ENCODE assay signal across 16 cellular contexts in the genomic region with DNA sequence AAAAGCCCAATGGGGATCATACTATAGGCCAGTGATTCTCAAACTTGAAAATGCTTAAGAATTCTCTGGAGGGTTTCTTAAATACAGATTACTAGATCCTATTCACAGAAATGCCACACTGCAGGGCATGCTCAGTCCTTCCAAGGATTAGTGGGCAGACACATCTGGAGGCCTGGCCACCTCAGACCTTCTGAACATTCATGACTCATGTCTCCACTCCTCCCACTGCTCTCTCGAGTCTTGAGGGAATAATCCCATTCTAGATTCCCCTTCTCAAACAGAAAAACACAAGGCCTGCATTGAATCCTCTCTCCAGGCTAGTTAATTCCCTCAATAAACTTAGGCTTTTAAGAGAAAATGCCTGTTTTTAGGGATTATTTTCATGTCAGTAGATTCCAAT. TPM values are rescaled to one million over a fixed set of nuclear protein-coding genes. Genes with fewer than 3 reads are reported as not detected.
DNase-seq lines count a peak whose midpoint lies in the region; TF ChIP-seq lines count a peak whose summit lies in the region.
"Had no signal": no experiment of that assay in that cellular context is flagged by ENCODE, and none has a peak within 500 bp of the region (broad histone marks: within the 10 kb centered on the region; RNA-seq: fewer than 3 reads in every experiment).

No MANE protein-coding gene starts in this region.

- H3K4me3 ChIP-seq in breast epithelium = no peak overlapping the region
- H3K4me3 ChIP-seq: A549 had no signal

- no peaks in the 10 kb centered on the region for H3K36me3 ChIP-seq in breast epithelium

- CTCF ChIA-PET in MCF 10A (lab: Yijun Ruan, JAX) = no interaction called here

- H3K36me3 Mint-ChIP-seq in MCF 10A (ENCODE audit: insufficient read depth, unreplicated experiment) = no peaks in the 10 kb centered on the region
- H3K36me3 Mint-ChIP-seq: activated CD4-positive, alpha-beta memory T cell treated with anti-CD3 and anti-CD28 coated beads for 36 hours; activated naive CD4-positive, alpha-beta T cell treated with anti-CD3 and anti-CD28 coated beads, Interleukin-2, amount 10 ng/mL, durations not matched to agents 7 days and 5 days had no signal

- intact Hi-C loops in MCF 10A (cut with micrococcal nuclease) = no loop called here
- intact Hi-C loops in breast epithelium (cut with DNase I; ENCODE audit: low total_unique reads) = no loop called here

- H3K9me3 ChIP-seq in breast epithelium = no peaks in the 10 kb centered on the region

- no peak overlapping the region for H3K27ac ChIP-seq in breast epithelium
- H3K27ac ChIP-seq: A549 had no signal

- no peaks in the 10 kb centered on the region for H3K27me3 ChIP-seq in breast epithelium

- in situ Hi-C loops in SK-MEL-5 (cut with HindIII; ENCODE audit: low pct_unique_long_range_greater_than_20kb, low sequenced_read_pairs) = no loop called here

- no peak for TF ChIP-seq POLR2A in breast epithelium (IDR thresholded peaks at IDR 0.05)

- DNase-seq in MCF 10A (ENCODE audit: unreplicated experiment) = peak; percentile 66
- no peak for DNase-seq in breast epithelium (ENCODE audit: low spot score in 2 of 2)
- peak; percentile 48 for DNase-seq in SK-MEL-5 (ENCODE audit: low read depth, low spot score)
- DNase-seq in fibroblast of the conjunctiva (ENCODE audit: low read depth) = peak; percentile 64
- DNase-seq in smooth muscle cell of the brain vasculature (ENCODE audit: low read depth, low spot score) = peak; percentile 31
- no peak for DNase-seq in NCI-H2107 (lab: John Stamatoyannopoulos, UW)
- no peak for DNase-seq in ureter (ENCODE audit: low spot score)
- no peak for DNase-seq in medulla oblongata (ENCODE audit: extremely low spot score)
- DNase-seq: activated CD4-positive, alpha-beta memory T cell treated with anti-CD3 and anti-CD28 coated beads for 36 hours; activated naive CD4-positive, alpha-beta T cell treated with anti-CD3 and anti-CD28 coated beads, Interleukin-2, amount 10 ng/mL, durations not matched to agents 7 days and 5 days; DMS79; effector memory CD4-positive, alpha-beta T cell; NCI-H187; T-helper 2 cell had no signal

- no peak overlapping the region for H3K4me3 Mint-ChIP-seq in MCF 10A (ENCODE audit: unreplicated experiment)
- H3K4me3 Mint-ChIP-seq: activated CD4-positive, alpha-beta memory T cell treated with anti-CD3 and anti-CD28 coated beads for 36 hours; activated naive CD4-positive, alpha-beta T cell treated with anti-CD3 and anti-CD28 coated beads, Interleukin-2, amount 10 ng/mL, durations not matched to agents 7 days and 5 days; nephron had no signal

- H3K9me3 Mint-ChIP-seq in MCF 10A (ENCODE audit: unreplicated experiment) = no peaks in the 10 kb centered on the region
- H3K9me3 Mint-ChIP-seq: activated CD4-positive, alpha-beta memory T cell treated with anti-CD3 and anti-CD28 coated beads for 36 hours had no signal

- POLR2A ChIA-PET in MCF 10A (lab: Yijun Ruan, JAX) = no interaction called here

- H3K4me1 ChIP-seq in breast epithelium = no peaks in the 10 kb centered on the region
- H3K4me1 ChIP-seq: A549 had no signal

- TF ChIP-seq CTCF in MCF 10A (IDR thresholded peaks at IDR 0.05; ENCODE audit: unreplicated experiment) (no peak), breast epithelium (IDR thresholded peaks at IDR 0.05) (no peak)

- H3K27me3 Mint-ChIP-seq in MCF 10A (ENCODE audit: insufficient read depth, unreplicated experiment) = no peaks in the 10 kb centered on the region
- H3K27me3 Mint-ChIP-seq: activated CD4-positive, alpha-beta memory T cell treated with anti-CD3 and anti-CD28 coated beads for 36 hours; activated naive CD4-positive, alpha-beta T cell treated with anti-CD3 and anti-CD28 coated beads, Interleukin-2, amount 10 ng/mL, durations not matched to agents 7 days and 5 days had no signal

- peaks cover 7% of the 10 kb centered on the region for H3K4me1 Mint-ChIP-seq in MCF 10A (ENCODE audit: insufficient read depth, unreplicated experiment)
- H3K4me1 Mint-ChIP-seq: activated naive CD4-positive, alpha-beta T cell treated with anti-CD3 and anti-CD28 coated beads, Interleukin-2, amount 10 ng/mL, durations not matched to agents 7 days and 5 days; nephron had no signal

- no TSS peak for BruUV-seq in MCF 10A (replicated peaks; lab: Mats Ljungman, UMichigan)

- H3K27ac Mint-ChIP-seq in MCF 10A (ENCODE audit: low read depth, unreplicated experiment) = no peak overlapping the region
- H3K27ac Mint-ChIP-seq: activated CD4-positive, alpha-beta memory T cell treated with anti-CD3 and anti-CD28 coated beads for 36 hours; activated naive CD4-positive, alpha-beta T cell treated with anti-CD3 and anti-CD28 coated beads, Interleukin-2, amount 10 ng/mL, durations not matched to agents 7 days and 5 days had no signal

RNA-seq across cellular contexts. Expression of gene ZNF621, which starts 22.1 kb away (rescaled TPM):
- total RNA-seq in MCF 10A (2022) = 39.6 and 44.5 TPM in 2 replicates
- total RNA-seq in breast epithelium = 10 to 100 TPM; 16.4 to 24.9 (median 17.3) TPM
- total RNA-seq in SK-MEL-5 (2014; rRNA removed; shearing (Covaris generic)) = 6.8 and 8.3 TPM in 2 replicates
- 8.2 and 9.7 TPM in 2 replicates for polyA plus RNA-seq in SK-MEL-5 (2015; cell fraction: cytosol; rRNA removed)
- polyA plus RNA-seq in SK-MEL-5 (2015; cell fraction: nucleus; rRNA removed) = 31.3 and 37.3 TPM in 2 replicates
- 28.0 TPM for total RNA-seq in ureter

RNA-seq across cellular contexts. Expression of gene ZNF620, which starts 41.0 kb away (rescaled TPM):
- total RNA-seq in MCF 10A (2022) = 2.8 and 2.9 TPM in 2 replicates
- total RNA-seq in breast epithelium = 1 to 10 TPM in 2 of 3 donors, under 1 TPM in 1; 0.96 to 6.2 (median 4.1) TPM
- total RNA-seq in SK-MEL-5 (2014; rRNA removed; shearing (Covaris generic)) = 2.2 and 2.3 TPM in 2 replicates
- 1.0 and 2.0 TPM in 2 replicates for polyA plus RNA-seq in SK-MEL-5 (2015; cell fraction: cytosol; rRNA removed)
- 2.9 and 3.2 TPM in 2 replicates for polyA plus RNA-seq in SK-MEL-5 (2015; cell fraction: nucleus; rRNA removed)
- 5.4 TPM for total RNA-seq in ureter

Comparison
In these comparisons a context has a peak if more than half of its experiments do, and no peak if none do; other contexts are left out.
1. DNase-seq: peak in MCF 10A (single experiment), SK-MEL-5 (single experiment), fibroblast of the conjunctiva (single experiment) and smooth muscle cell of the brain vasculature (single experiment); none in breast epithelium (0 of 2), NCI-H2107 (single experiment), ureter (single experiment) and medulla oblongata (single experiment).